Comparison of ENCODE assay signal across 1 cellular context in the genomic region with DNA sequence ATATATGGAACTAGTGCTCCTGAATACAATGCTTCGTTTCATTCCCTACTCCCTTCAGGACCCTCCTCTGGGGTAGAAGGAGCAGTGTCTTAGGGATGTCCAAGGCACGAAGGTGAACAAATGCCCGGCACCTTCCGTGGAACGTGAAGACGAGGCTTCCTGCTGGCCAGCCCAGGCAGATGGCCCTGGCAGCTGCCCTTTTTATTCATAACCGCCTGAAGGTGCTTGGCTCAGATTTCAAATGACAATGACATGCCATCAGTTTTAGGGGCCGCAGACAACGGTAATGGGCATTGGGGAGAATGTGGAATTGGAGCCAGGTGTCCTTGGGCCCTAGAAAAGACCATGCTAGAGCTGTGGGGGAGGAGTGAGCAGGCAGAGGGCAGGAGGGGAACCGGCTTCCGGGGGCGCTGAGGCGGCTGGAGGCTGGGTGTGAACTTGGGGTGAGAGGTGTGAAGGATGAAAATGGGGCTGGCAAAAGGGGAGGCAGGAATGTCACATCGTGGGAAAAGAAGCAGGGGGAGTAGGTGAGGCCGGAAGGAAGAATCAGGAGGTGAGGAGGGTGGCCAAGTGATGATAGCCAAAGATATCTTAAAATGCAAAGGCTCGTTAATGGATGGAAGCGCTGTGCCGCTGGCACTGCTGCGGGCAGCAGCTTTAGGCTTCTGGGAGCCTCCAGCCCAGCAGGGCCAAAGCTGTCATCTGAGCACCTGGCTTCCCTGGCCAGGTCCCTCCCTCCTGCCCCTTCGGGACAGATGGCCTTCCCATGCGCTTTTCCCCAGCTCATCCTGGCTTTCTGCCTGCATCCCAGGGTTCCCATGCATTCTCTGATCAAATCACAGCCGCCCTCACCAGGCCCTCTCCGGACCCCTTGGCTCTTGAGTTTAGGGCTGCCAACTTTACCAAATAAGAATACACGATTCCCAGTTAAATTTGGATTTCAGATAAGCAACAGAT.
TF ChIP-seq lines count a peak whose summit lies in the region.

No MANE protein-coding gene starts in this region.

TF ChIP-seq in H1, 55 proteins besides CTCF, POLR2A, EP300 and RAD21 (continued from another document):
- TF ChIP-seq MAX (IDR thresholded peaks at IDR 0.05) (no peak), EZH2 (IDR thresholded peaks at IDR 0.05; ENCODE audit: low read depth, low read length, severe bottlenecking) (no peak), CHD7 (IDR thresholded peaks at IDR 0.05; ENCODE audit: insufficient replicate concordance, low read length) (no peak), SRF (IDR thresholded peaks at IDR 0.05; ENCODE audit: low read depth, low read length) (no peak), TBP (IDR thresholded peaks at IDR 0.05; ENCODE audit: low read depth, low read length) (no peak), CHD2 (IDR thresholded peaks at IDR 0.05; ENCODE audit: low read length) (no peak), CHD1 (IDR thresholded peaks at IDR 0.05; ENCODE audit: low read depth, low read length) (no peak), SIN3A (conservative IDR thresholded peaks at IDR 0.05 in 1 of 2, IDR thresholded peaks at IDR 0.05 in 1 of 2; ENCODE audit: low read depth in 1 of 2, low read length in 2 of 2) (no peak), FOSL1 (IDR thresholded peaks at IDR 0.05; ENCODE audit: insufficient read depth, low read depth, low read length) (no peak), RXRA (IDR thresholded peaks at IDR 0.05; ENCODE audit: insufficient read depth, low read depth, low read length) (no peak), CBX8 (IDR thresholded peaks at IDR 0.05; ENCODE audit: borderline replicate concordance, low read depth, low read length) (no peak)
